In genomic region chr13:20873348-20873747, GRCh38 we compare ENCODE assay signal across 14 cellular contexts. TPM values are rescaled to one million over a fixed set of nuclear protein-coding genes. Genes with fewer than 3 reads are reported as not detected.
DNase-seq lines count a peak whose midpoint lies in the region; ATAC-seq and TF ChIP-seq lines count a peak whose summit lies in the region.
"Had no signal": no experiment of that assay in that cellular context is flagged by ENCODE, and none has a peak within 500 bp of the region (broad histone marks: within the 10 kb centered on the region; RNA-seq: fewer than 3 reads in every experiment).

No MANE protein-coding gene starts in this region.

- H3K27me3 ChIP-seq in IMR-90 (ENCODE audit: control insufficient read depth, insufficient read depth, low read length) (no peaks in the 10 kb centered on the region), mammary epithelial cell (ENCODE audit: insufficient read depth, low read length) (no peaks in the 10 kb centered on the region)

- ATAC-seq in IMR-90 (ENCODE audit: low read depth): peak; percentile 76
- no peak for ATAC-seq in HG03039 (IDR thresholded peaks at IDR 0.05; ENCODE audit: unreplicated experiment)
- no peak for ATAC-seq in GM18868 (IDR thresholded peaks at IDR 0.05; ENCODE audit: unreplicated experiment)

- dilution Hi-C loops in IMR-90 (cut with HindIII; ENCODE audit: low sequenced_read_pairs, unreplicated experiment): no loop called here
- dilution Hi-C loops in mammary epithelial cell (cut with HindIII; ENCODE audit: low sequenced_read_pairs): no loop called here

- peaks cover 95% of the 10 kb centered on the region for H3K79me2 ChIP-seq in mammary epithelial cell (ENCODE audit: insufficient read depth, low read length)

- H3K4me1 ChIP-seq in IMR-90 (ENCODE audit: control insufficient read depth, insufficient read depth, low read length) (peaks cover 5% of the 10 kb centered on the region), mammary epithelial cell (ENCODE audit: insufficient read depth, low read length) (peaks cover 22% of the 10 kb centered on the region)

- no peak overlapping the region for H3K4ac ChIP-seq in IMR-90 (ENCODE audit: low read depth, low read length)

- TF ChIP-seq POLR2A in IMR-90 (IDR thresholded peaks at IDR 0.05; ENCODE audit: low read depth, low read length): no peak

- no peak overlapping the region for H3K14ac ChIP-seq in IMR-90 (replicated peaks; ENCODE audit: low read depth, low read length)

- peaks cover 35 to 52% of the 10 kb centered on the region in 2 experiments for H3K79me1 ChIP-seq in IMR-90 (ENCODE audit: low read depth in 1 of 2, low read length in 2 of 2)

- no peak overlapping the region for H3K56ac ChIP-seq in IMR-90 (ENCODE audit: extremely low read depth, insufficient read depth, low read length)

- no peak overlapping the region for H4K91ac ChIP-seq in IMR-90 (ENCODE audit: insufficient read depth, low read depth, low read length)

- no peak overlapping the region for H2BK15ac ChIP-seq in IMR-90 (ENCODE audit: low read depth, low read length)

- no peak overlapping the region for H2AK9ac ChIP-seq in IMR-90 (replicated peaks; ENCODE audit: low read depth, low read length, poor library complexity)

- no peak overlapping the region for H2AK5ac ChIP-seq in IMR-90 (ENCODE audit: low read depth, low read length)

- CTCF ChIA-PET in IMR-90 (lab: Yijun Ruan, JAX) (interaction anchor here (0.6 kb wide), 1 partner anchor 52 kb away, joined by 5 read pairs; no protein-coding TSS in a partner anchor), mammary epithelial cell (lab: Charles Lee; ENCODE audit: low non-redundant PET) (no interaction called here)

- TF ChIP-seq CTCF in IMR-90 (conservative IDR thresholded peaks at IDR 0.05; ENCODE audit: low read depth, low read length) (no peak), mammary epithelial cell (conservative IDR thresholded peaks at IDR 0.05 in 1 of 2, IDR thresholded peaks at IDR 0.05 in 1 of 2; ENCODE audit: extremely low read depth in 1 of 2, insufficient read depth in 1 of 2, low read depth in 1 of 2, low read length in 2 of 2) (no peak)

- H3K9ac ChIP-seq in IMR-90 (ENCODE audit: low read depth, low read length) (no peak overlapping the region), mammary epithelial cell (ENCODE audit: insufficient read depth, low read length) (no peak overlapping the region)

- no peak overlapping the region for H2BK120ac ChIP-seq in IMR-90 (ENCODE audit: low read depth, low read length)

- H4K5ac ChIP-seq in IMR-90 (ENCODE audit: low read depth, low read length): no peak overlapping the region

- H4K8ac ChIP-seq in IMR-90 (ENCODE audit: low read depth in 2 of 2, low read length in 2 of 2): no peak overlapping the region

- no peak overlapping the region for H2BK20ac ChIP-seq in IMR-90 (ENCODE audit: low read depth, low read length)

- no peak overlapping the region for H3K27ac ChIP-seq in IMR-90 (ENCODE audit: insufficient read depth, low read length)
- no peak overlapping the region for H3K27ac ChIP-seq in mammary epithelial cell (ENCODE audit: insufficient read depth, low read depth, low read length)

- no peak for TF ChIP-seq RAD21 in IMR-90 (IDR thresholded peaks at IDR 0.05; ENCODE audit: low read length)

- no peak overlapping the region for H2BK5ac ChIP-seq in IMR-90 (ENCODE audit: low read depth, low read length, poor library complexity, severe bottlenecking)

- DNase-seq in D341Med (ENCODE audit: low spot score) (peak; percentile 30), IMR-90 (peak; percentile 61), mammary epithelial cell (peak; percentile 54), kidney tubule cell (ENCODE audit: low spot score) (peak; percentile 51), NCI-H2029 (lab: John Stamatoyannopoulos, UW) (no peak), SKM-1 treated with dmso at 0.1 percent for 144 hours (lab: John Stamatoyannopoulos, UW; ENCODE audit: unreplicated experiment) (no peak)
- DNase-seq: activated B cell treated with CpG ODN at 0.5 μM for 24 hours; activated T-cell treated with anti-CD3 and anti-CD28 coated beads for 4 hours; effector memory CD4-positive, alpha-beta T cell; NCI-H1048; SIG-M5; stimulated activated naive CD4-positive, alpha-beta T cell had no signal

- intact Hi-C loops in IMR-90 (cut with micrococcal nuclease) (loop anchor here (5.0 kb wide), 1 partner anchor 604 kb away; no protein-coding TSS in a partner anchor), mammary epithelial cell (cut with micrococcal nuclease) (no loop called here)

- H3K4me3 ChIP-seq in IMR-90 (ENCODE audit: insufficient read depth, low read depth, low read length): no peak overlapping the region
- H3K4me3 ChIP-seq in mammary epithelial cell (replicated peaks in 1 of 3; ENCODE audit: insufficient read depth in 1 of 3, low read depth in 2 of 3, low read length in 3 of 3): no peak overlapping the region

- H3K36me3 ChIP-seq in IMR-90 (ENCODE audit: control insufficient read depth, insufficient read depth, low read length) (no peaks in the 10 kb centered on the region), mammary epithelial cell (ENCODE audit: insufficient read depth, low read length) (no peaks in the 10 kb centered on the region)

- H3K9me3 ChIP-seq in IMR-90 (ENCODE audit: control insufficient read depth, insufficient read depth, low read length): no peaks in the 10 kb centered on the region
- no peaks in the 10 kb centered on the region for H3K9me3 ChIP-seq in mammary epithelial cell (replicated peaks; ENCODE audit: insufficient read depth, low read length)

- H3K4me2 ChIP-seq in IMR-90 (ENCODE audit: low read depth, low read length): no peak overlapping the region
- peak overlapping the region; percentile 28 for H3K4me2 ChIP-seq in mammary epithelial cell (ENCODE audit: insufficient read depth, low read depth, low read length)

- H3K18ac ChIP-seq in IMR-90 (ENCODE audit: low read depth, low read length): no peak overlapping the region

- POLR2A ChIA-PET in IMR-90 (lab: Charles Lee; ENCODE audit: unreplicated experiment): interaction anchor here (0.6 kb wide), 1 partner anchor 186 kb away, joined by 3 read pairs; no protein-coding TSS in a partner anchor

- H4K20me1 ChIP-seq in IMR-90 (ENCODE audit: insufficient read depth, low read length): peaks cover 10% of the 10 kb centered on the region
- no peaks in the 10 kb centered on the region for H4K20me1 ChIP-seq in mammary epithelial cell (ENCODE audit: insufficient read depth, low read length)

- BruUV-seq in IMR-90 (replicated peaks; lab: Mats Ljungman, UMichigan): no TSS peak
- BruUV-seq in mammary epithelial cell (replicated peaks; lab: Mats Ljungman, UMichigan): no TSS peak

- H3K23ac ChIP-seq in IMR-90 (ENCODE audit: low read depth, low read length): no peak overlapping the region

- H2AFZ ChIP-seq in IMR-90 (replicated peaks; ENCODE audit: low read length, poor library complexity) (no peak overlapping the region), mammary epithelial cell (ENCODE audit: low read depth, low read length) (no peak overlapping the region)

- H3K9me1 ChIP-seq in IMR-90 (ENCODE audit: insufficient read depth, low read length): no peaks in the 10 kb centered on the region; the same call in 1 of the 2 replicates

- in situ Hi-C loops in IMR-90 (cut with MboI; ENCODE audit: low sequenced_read_pairs) (no loop called here), mammary epithelial cell (cut with MboI; ENCODE audit: low sequenced_read_pairs in 2 of 2) (no loop called here)

- WGBS in IMR-90 (ENCODE audit: extremely low coverage in 2 of 2, insufficient read length in 1 of 2), 2 experiments: 72% methylated on average over 2 of the region's 3 CpGs; no CpG with 5 or more reads in 1 of the 2 experiments
- 8% methylated on average over 3 of the region's 3 CpGs for WGBS in mammary epithelial cell (ENCODE audit: low coverage, missing lambda C conversion rate)

TF ChIP-seq in IMR-90, 13 proteins besides CTCF, POLR2A, EP300 and RAD21:
- TF ChIP-seq CEBPB (IDR thresholded peaks at IDR 0.05; ENCODE audit: low read depth, low read length) (peak; percentile 24; the same call in 1 of the 2 replicates), RCOR1 (IDR thresholded peaks at IDR 0.05; ENCODE audit: insufficient replicate concordance, low read length) (no peak)
TF ChIP-seq in IMR-90: peak in this region for 1.

RNA-seq across cellular contexts. Expression of gene XPO4, which starts 29.2 kb away (rescaled TPM):
- total RNA-seq in IMR-90 (2012; rRNA removed) (21.1 and 25.3 TPM in 2 replicates), mammary epithelial cell (10 to 100 TPM; 18.1 to 23.7 TPM)
- polyA plus RNA-seq in IMR-90 (2012; rRNA removed) (3.8 and 5.0 TPM in 2 replicates), mammary epithelial cell (8.3 TPM)
- polyA plus RNA-seq in IMR-90 (2012; cell fraction: cytosol; rRNA removed): 0.67 and 0.95 TPM in 2 replicates
- polyA plus RNA-seq in IMR-90 (2012; cell fraction: nucleus; rRNA removed; ENCODE audit: low replicate concordance): 1.1 and 10.1 TPM in 2 replicates
- polyA minus RNA-seq in mammary epithelial cell: 21.9 TPM

Comparison
In these comparisons a context has a peak if more than half of its experiments do, and no peak if none do; other contexts are left out.
1. DNase-seq: peak in D341Med (single experiment), IMR-90 (single experiment), mammary epithelial cell (single experiment) and kidney tubule cell (single experiment); none in NCI-H2029 (single experiment) and SKM-1 treated with dmso at 0.1 percent for 144 hours (single experiment).